ENCODE assay signal across 2 cellular contexts in genomic region chr15:34334676-34335075, GRCh38.
TF ChIP-seq lines count a peak whose summit lies in the region.

No MANE protein-coding gene starts in this region.

TF ChIP-seq in liver, 16 proteins besides CTCF, POLR2A, EP300 and RAD21:
- TF ChIP-seq HNF4G (IDR thresholded peaks at IDR 0.05) = no peak
- TF ChIP-seq REST (IDR thresholded peaks at IDR 0.05) = no peak
- no peak for TF ChIP-seq HNF4A (conservative IDR thresholded peaks at IDR 0.05)
- no peak for TF ChIP-seq JUND (IDR thresholded peaks at IDR 0.05)
- no peak for TF ChIP-seq FOXA1 (IDR thresholded peaks at IDR 0.05)
- no peak for TF ChIP-seq RXRA (IDR thresholded peaks at IDR 0.05)
- no peak for TF ChIP-seq TAF1 (conservative IDR thresholded peaks at IDR 0.05)

TF ChIP-seq in HepG2, 621 proteins besides CTCF, POLR2A, EP300 and RAD21:
- TF ChIP-seq ZFP62 (CRISPR knock-in tag; IDR thresholded peaks at IDR 0.05) (no peak), ERF (CRISPR knock-in tag; IDR thresholded peaks at IDR 0.05) (no peak), SP2 (CRISPR knock-in tag; IDR thresholded peaks at IDR 0.05) (no peak), STAT5B (CRISPR knock-in tag; IDR thresholded peaks at IDR 0.05) (no peak), ZNF83 (CRISPR knock-in tag; IDR thresholded peaks at IDR 0.05; ENCODE audit: borderline replicate concordance) (no peak), ETV5 (CRISPR knock-in tag; IDR thresholded peaks at IDR 0.05; ENCODE audit: borderline replicate concordance) (no peak), ARID2 (CRISPR knock-in tag; IDR thresholded peaks at IDR 0.05; ENCODE audit: borderline replicate concordance) (no peak), RBAK (CRISPR knock-in tag; IDR thresholded peaks at IDR 0.05) (no peak), POLR2G (IDR thresholded peaks at IDR 0.05; ENCODE audit: low read depth, low read length) (no peak), ZNF550 (CRISPR knock-in tag; IDR thresholded peaks at IDR 0.05; ENCODE audit: borderline replicate concordance) (no peak), ZNF501 (CRISPR knock-in tag; IDR thresholded peaks at IDR 0.05) (no peak), ELF3 (CRISPR knock-in tag; IDR thresholded peaks at IDR 0.05) (no peak), KDM4B (CRISPR knock-in tag; IDR thresholded peaks at IDR 0.05) (no peak), ZNF274 (CRISPR knock-in tag; IDR thresholded peaks at IDR 0.05) (no peak), BATF2 (CRISPR knock-in tag; IDR thresholded peaks at IDR 0.05) (no peak), SRSF4 (IDR thresholded peaks at IDR 0.05; ENCODE audit: low read depth, low read length, poor library complexity, severe bottlenecking) (no peak), ZBTB38 (CRISPR knock-in tag; IDR thresholded peaks at IDR 0.05) (no peak), KAT7 (CRISPR knock-in tag; IDR thresholded peaks at IDR 0.05; ENCODE audit: borderline replicate concordance) (no peak)
